1 cellular context compared by ENCODE assay signal in genomic region chr19:18763674-18764590, GRCh38.
TF ChIP-seq lines count a peak whose summit lies in the region.

No MANE protein-coding gene starts in this region.

TF ChIP-seq in K562, 482 proteins besides CTCF, POLR2A, EP300 and RAD21 (continued from another document and continues in another):
- TF ChIP-seq ZNF318 (IDR thresholded peaks at IDR 0.05; ENCODE audit: borderline replicate concordance in 1 of 2, low read depth in 1 of 2) (no peak), PML (IDR thresholded peaks at IDR 0.05; ENCODE audit: low read length) (no peak), RBBP5 (IDR thresholded peaks at IDR 0.05; ENCODE audit: borderline replicate concordance, insufficient read depth, low read length, poor library complexity, severe bottlenecking) (no peak), ZBTB33 (CRISPR knock-in tag; IDR thresholded peaks at IDR 0.05) (no peak), ZNF444 (CRISPR knock-in tag; IDR thresholded peaks at IDR 0.05) (no peak), NFE2 (IDR thresholded peaks at IDR 0.05; ENCODE audit: low read depth) (peak; percentile 31; the same call in 1 of the 2 replicates), MTA3 (IDR thresholded peaks at IDR 0.05; ENCODE audit: borderline replicate concordance) (no peak), TRIM24 (IDR thresholded peaks at IDR 0.05) (no peak), SRSF9 (IDR thresholded peaks at IDR 0.05; ENCODE audit: borderline replicate concordance, low read depth, low read length) (no peak), CGGBP1 (CRISPR knock-in tag; IDR thresholded peaks at IDR 0.05) (no peak), SRSF7 (optimal IDR thresholded peaks at IDR 0.05; ENCODE audit: low read depth, low read length) (no peak), FOXM1 (IDR thresholded peaks at IDR 0.05; ENCODE audit: low read depth) (no peak), FOXM1 (CRISPR knock-in tag; IDR thresholded peaks at IDR 0.05; ENCODE audit: low read depth) (no peak), NR2C1 (IDR thresholded peaks at IDR 0.05) (no peak), NR2C1 (tag; IDR thresholded peaks at IDR 0.05) (0 out of 2 replicates have a peak, but pooled peaks have one; percentile 20), NRF1 (conservative IDR thresholded peaks at IDR 0.05 in 1 of 2, IDR thresholded peaks at IDR 0.05 in 1 of 2) (peak in 1 of 2 experiments; percentile 53; a peak in 2 of 4 replicates), PURB (CRISPR knock-in tag; IDR thresholded peaks at IDR 0.05; ENCODE audit: low read depth) (no peak), TFAM (CRISPR knock-in tag; conservative IDR thresholded peaks at IDR 0.05) (no peak), JUND (IDR thresholded peaks at IDR 0.05; ENCODE audit: borderline replicate concordance, low read depth, low read length) (peak; percentile 91), JUND (tag; IDR thresholded peaks at IDR 0.05; ENCODE audit: borderline replicate concordance, low read depth, low read length) (peak; percentile 67; the same call in 2 of the 3 replicates), DACH1 (IDR thresholded peaks at IDR 0.05; ENCODE audit: partially characterized antibody) (no peak), CEBPG (CRISPR knock-in tag; IDR thresholded peaks at IDR 0.05) (no peak), CEBPG (tag; conservative IDR thresholded peaks at IDR 0.05 in 1 of 2, IDR thresholded peaks at IDR 0.05 in 1 of 2) (no peak), NCOR1 (IDR thresholded peaks at IDR 0.05) (peak; percentile 29; the same call in 1 of the 2 replicates), TEAD4 (IDR thresholded peaks at IDR 0.05; ENCODE audit: low read length) (no peak), TEAD4 (CRISPR knock-in tag; IDR thresholded peaks at IDR 0.05; ENCODE audit: borderline replicate concordance) (no peak), XRCC3 (IDR thresholded peaks at IDR 0.05) (no peak), E2F1 (CRISPR knock-in tag; IDR thresholded peaks at IDR 0.05) (no peak), RBM25 (IDR thresholded peaks at IDR 0.05; ENCODE audit: low read depth, low read length, severe bottlenecking) (no peak), ELF4 (CRISPR knock-in tag; IDR thresholded peaks at IDR 0.05) (no peak), ZNF699 (CRISPR knock-in tag; IDR thresholded peaks at IDR 0.05; ENCODE audit: insufficient replicate concordance) (no peak), RUNX1 (IDR thresholded peaks at IDR 0.05; ENCODE audit: low read depth) (no peak), L3MBTL2 (IDR thresholded peaks at IDR 0.05) (no peak), ATF3 (IDR thresholded peaks at IDR 0.05) (peak; percentile 77), ATF3 (CRISPR knock-in tag; conservative IDR thresholded peaks at IDR 0.05) (no peak), VEZF1 (CRISPR knock-in tag; IDR thresholded peaks at IDR 0.05) (peak; percentile 83), SP2 (IDR thresholded peaks at IDR 0.05; ENCODE audit: extremely low read depth, low read depth, low read length, poor library complexity, severe bottlenecking) (no peak), E2F4 (CRISPR knock-in tag; IDR thresholded peaks at IDR 0.05; ENCODE audit: low read depth) (no peak), TCF3 (CRISPR knock-in tag; IDR thresholded peaks at IDR 0.05) (peak; percentile 6; the same call in 1 of the 2 replicates), GTF2E2 (tag; IDR thresholded peaks at IDR 0.05) (no peak), BHLHE40 (IDR thresholded peaks at IDR 0.05; ENCODE audit: low read length) (peak; percentile 60), CREM (IDR thresholded peaks at IDR 0.05; ENCODE audit: low read depth) (peak; percentile 49; the same call in 1 of the 2 replicates), JUNB (CRISPR knock-in tag; conservative IDR thresholded peaks at IDR 0.05) (no peak), ARID1B (IDR thresholded peaks at IDR 0.05) (peak; percentile 75), CBX8 (IDR thresholded peaks at IDR 0.05; ENCODE audit: borderline replicate concordance, extremely low read depth, low read depth, low read length, poor library complexity, severe bottlenecking) (no peak), BMI1 (IDR thresholded peaks at IDR 0.05; ENCODE audit: low read length) (no peak), ETV1 (tag; conservative IDR thresholded peaks at IDR 0.05; ENCODE audit: low read depth) (no peak), HMGN3 (IDR thresholded peaks at IDR 0.05; ENCODE audit: borderline replicate concordance, extremely low read depth, insufficient read length, low read depth, low read length) (peak; percentile 63), MXD1 (CRISPR knock-in tag; IDR thresholded peaks at IDR 0.05; ENCODE audit: borderline replicate concordance, poor library complexity, severe bottlenecking) (no peak), FOXP4 (CRISPR knock-in tag; IDR thresholded peaks at IDR 0.05; ENCODE audit: borderline replicate concordance) (no peak; the same call in 1 of the 2 replicates), ZNF24 (IDR thresholded peaks at IDR 0.05) (no peak)
